In the genomic region with DNA sequence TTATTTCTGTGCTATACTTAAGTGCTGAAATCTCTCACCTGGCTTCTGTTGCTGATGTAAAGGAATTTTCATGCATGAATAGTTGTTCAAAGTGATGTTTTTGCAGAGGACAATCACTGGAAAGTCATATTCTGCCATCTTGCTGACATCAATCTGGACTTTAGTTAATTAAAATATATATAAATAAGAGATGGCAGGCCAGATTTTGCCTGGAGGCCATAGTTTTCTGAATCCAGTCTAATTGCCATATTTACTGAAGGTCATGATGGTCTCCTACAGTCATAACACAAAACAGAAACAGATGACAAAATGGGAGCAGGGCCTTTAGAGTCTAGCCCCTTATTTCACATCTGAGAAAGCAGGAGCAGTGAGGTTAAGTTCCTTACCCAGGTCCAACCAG, we compare ENCODE assay signal across 32 cellular contexts.
"Had no signal": no experiment of that assay in that cellular context is flagged by ENCODE, and none has a peak within 500 bp of the region (broad histone marks: within the 10 kb centered on the region; RNA-seq: fewer than 3 reads in every experiment).

No MANE protein-coding gene starts in this region.

- H3K27me3 ChIP-seq: adrenal gland, body of pancreas, cardiac muscle cell, colonic mucosa, esophagus muscularis mucosa, gastroesophageal sphincter had no signal

- H3K4me3 ChIP-seq: adrenal gland, body of pancreas, cardiac muscle cell, colonic mucosa, esophagus muscularis mucosa, gastroesophageal sphincter had no signal

- H3K4me3 Mint-ChIP-seq: activated CD4-positive, alpha-beta memory T cell treated with anti-CD3 and anti-CD28 coated beads for 36 hours; activated CD4-positive, alpha-beta T cell treated with anti-CD3 and anti-CD28 coated beads for 36 hours; activated CD4-positive, alpha-beta T cell treated with anti-CD3 and anti-CD28 coated beads, Interleukin-2, amount 10 ng/mL, durations not matched to agents 24 days and 14 days; activated CD8-positive, alpha-beta memory T cell treated with anti-CD3 and anti-CD28 coated beads, Interleukin-2, amount 10 ng/mL, durations not matched to agents 7 days and 5 days; activated CD8-positive, alpha-beta T cell treated with anti-CD3 and anti-CD28 coated beads, Interleukin-2, amount 10 ng/mL, durations not matched to agents 7 days and 5 days; activated naive CD4-positive, alpha-beta T cell treated with anti-CD3 and anti-CD28 coated beads for 36 hours; activated naive CD4-positive, alpha-beta T cell treated with anti-CD3 and anti-CD28 coated beads, Interleukin-2, amount 50 U/mL, for 24 hours; activated naive CD8-positive, alpha-beta T cell treated with anti-CD3 and anti-CD28 coated beads for 36 hours; activated naive CD8-positive, alpha-beta T cell treated with anti-CD3 and anti-CD28 coated beads, Interleukin-2, amount 50 U/mL, for 24 hours; activated T-helper 1 cell treated with anti-CD3 and anti-CD28 coated beads, Interleukin-12 subunit alpha, Interleukin-12 subunit beta, Interleukin-2, Interleukin-4 antibody, amounts not matched to agents 30 ng/mL and 10 ng/mL and 1 ng/mL, durations not matched to agents 14 hours and 24 hours and 36 hours; endodermal cell had no signal

- H3K27ac ChIP-seq: adrenal gland, body of pancreas, cardiac muscle cell, colonic mucosa, esophagus muscularis mucosa, gastroesophageal sphincter had no signal

- DNase-seq: activated CD4-positive, alpha-beta memory T cell treated with anti-CD3 and anti-CD28 coated beads for 36 hours; activated CD4-positive, alpha-beta T cell treated with anti-CD3 and anti-CD28 coated beads for 36 hours; activated CD4-positive, alpha-beta T cell treated with anti-CD3 and anti-CD28 coated beads, Interleukin-2, amount 10 ng/mL, durations not matched to agents 24 days and 14 days; activated CD4-positive, CD25-positive, alpha-beta regulatory T cell; activated CD4-positive, CD25-positive, alpha-beta regulatory T cell treated with anti-CD3 and anti-CD28 coated beads, Interleukin-2, amount 50 U/mL, for 72 hours; activated CD8-positive, alpha-beta memory T cell treated with anti-CD3 and anti-CD28 coated beads, Interleukin-2, amount 10 ng/mL, durations not matched to agents 7 days and 5 days; activated CD8-positive, alpha-beta memory T cell treated with anti-CD3 and anti-CD28 coated beads, Interleukin-2, amount 50 U/mL, for 4 hours; activated CD8-positive, alpha-beta T cell treated with anti-CD3 and anti-CD28 coated beads, Interleukin-2, amount 10 ng/mL, durations not matched to agents 7 days and 5 days; activated effector memory CD4-positive, alpha-beta T cell treated with anti-CD3 and anti-CD28 coated beads, Interleukin-2, amount 50 U/mL, for 16 hours; activated naive CD4-positive, alpha-beta T cell treated with anti-CD3 and anti-CD28 coated beads for 36 hours; activated naive CD8-positive, alpha-beta T cell treated with anti-CD3 and anti-CD28 coated beads for 36 hours; activated naive CD8-positive, alpha-beta T cell treated with anti-CD3 and anti-CD28 coated beads, Interleukin-2, amount 50 U/mL, for 24 hours; activated T-cell treated with anti-CD3 and anti-CD28 coated beads, Interleukin-2, amount 50 U/mL, for 1 hour; activated T-cell treated with anti-CD3 and anti-CD28 coated beads, Interleukin-2, amount 50 U/mL, for 48 hours; adrenal gland; amygdala; aorta; body of pancreas; central memory CD4-positive, alpha-beta T cell; cerebellar nuclear complex; colonic mucosa; effector memory CD4-positive, alpha-beta T cell; endodermal cell; erythroblast; foreskin melanocyte; T-helper 2 cell had no signal

- H3K4me1 Mint-ChIP-seq: activated CD4-positive, alpha-beta T cell treated with anti-CD3 and anti-CD28 coated beads for 36 hours; activated CD4-positive, alpha-beta T cell treated with anti-CD3 and anti-CD28 coated beads, Interleukin-2, amount 10 ng/mL, durations not matched to agents 24 days and 14 days; activated CD8-positive, alpha-beta memory T cell treated with anti-CD3 and anti-CD28 coated beads, Interleukin-2, amount 10 ng/mL, durations not matched to agents 7 days and 5 days; activated naive CD4-positive, alpha-beta T cell treated with anti-CD3 and anti-CD28 coated beads, Interleukin-2, amount 50 U/mL, for 24 hours; activated naive CD8-positive, alpha-beta T cell treated with anti-CD3 and anti-CD28 coated beads for 36 hours; activated naive CD8-positive, alpha-beta T cell treated with anti-CD3 and anti-CD28 coated beads, Interleukin-2, amount 50 U/mL, for 24 hours had no signal

- ATAC-seq: activated CD4-positive, alpha-beta T cell treated with anti-CD3 and anti-CD28 coated beads for 36 hours; activated CD8-positive, alpha-beta memory T cell treated with anti-CD3 and anti-CD28 coated beads, Interleukin-2, amount 10 ng/mL, durations not matched to agents 7 days and 5 days; activated CD8-positive, alpha-beta T cell treated with anti-CD3 and anti-CD28 coated beads, Interleukin-2, amount 10 ng/mL, durations not matched to agents 7 days and 5 days; activated naive CD8-positive, alpha-beta T cell treated with anti-CD3 and anti-CD28 coated beads, Interleukin-2, amount 50 U/mL, for 24 hours; body of pancreas; gastroesophageal sphincter had no signal

- H3K9me3 ChIP-seq: adrenal gland, colonic mucosa had no signal

- H3K27me3 Mint-ChIP-seq: activated CD4-positive, alpha-beta memory T cell treated with anti-CD3 and anti-CD28 coated beads for 36 hours; activated CD4-positive, alpha-beta T cell treated with anti-CD3 and anti-CD28 coated beads for 36 hours; activated CD4-positive, alpha-beta T cell treated with anti-CD3 and anti-CD28 coated beads, Interleukin-2, amount 10 ng/mL, durations not matched to agents 24 days and 14 days; activated CD8-positive, alpha-beta memory T cell treated with anti-CD3 and anti-CD28 coated beads, Interleukin-2, amount 10 ng/mL, durations not matched to agents 7 days and 5 days; activated naive CD4-positive, alpha-beta T cell treated with anti-CD3 and anti-CD28 coated beads, Interleukin-2, amount 50 U/mL, for 24 hours; activated naive CD8-positive, alpha-beta T cell treated with anti-CD3 and anti-CD28 coated beads, Interleukin-2, amount 50 U/mL, for 24 hours had no signal

- H3K36me3 Mint-ChIP-seq: activated CD4-positive, alpha-beta memory T cell treated with anti-CD3 and anti-CD28 coated beads for 36 hours; activated CD8-positive, alpha-beta memory T cell treated with anti-CD3 and anti-CD28 coated beads, Interleukin-2, amount 10 ng/mL, durations not matched to agents 7 days and 5 days; activated naive CD4-positive, alpha-beta T cell treated with anti-CD3 and anti-CD28 coated beads, Interleukin-2, amount 50 U/mL, for 24 hours; activated naive CD8-positive, alpha-beta T cell treated with anti-CD3 and anti-CD28 coated beads for 36 hours had no signal

- H3K36me3 ChIP-seq: adrenal gland, cardiac muscle cell, colonic mucosa, esophagus muscularis mucosa, gastroesophageal sphincter had no signal

- H3K27ac Mint-ChIP-seq: activated CD4-positive, alpha-beta memory T cell treated with anti-CD3 and anti-CD28 coated beads for 36 hours; activated CD4-positive, alpha-beta T cell treated with anti-CD3 and anti-CD28 coated beads for 36 hours; activated CD4-positive, alpha-beta T cell treated with anti-CD3 and anti-CD28 coated beads, Interleukin-2, amount 10 ng/mL, durations not matched to agents 24 days and 14 days; activated CD8-positive, alpha-beta memory T cell treated with anti-CD3 and anti-CD28 coated beads, Interleukin-2, amount 10 ng/mL, durations not matched to agents 7 days and 5 days; activated CD8-positive, alpha-beta T cell treated with anti-CD3 and anti-CD28 coated beads, Interleukin-2, amount 10 ng/mL, durations not matched to agents 7 days and 5 days; activated naive CD4-positive, alpha-beta T cell treated with anti-CD3 and anti-CD28 coated beads for 36 hours; activated naive CD4-positive, alpha-beta T cell treated with anti-CD3 and anti-CD28 coated beads, Interleukin-2, amount 50 U/mL, for 24 hours; activated naive CD8-positive, alpha-beta T cell treated with anti-CD3 and anti-CD28 coated beads for 36 hours; activated naive CD8-positive, alpha-beta T cell treated with anti-CD3 and anti-CD28 coated beads, Interleukin-2, amount 50 U/mL, for 24 hours; activated T-helper 1 cell treated with anti-CD3 and anti-CD28 coated beads, Interleukin-12 subunit alpha, Interleukin-12 subunit beta, Interleukin-2, Interleukin-4 antibody, amounts not matched to agents 30 ng/mL and 10 ng/mL and 1 ng/mL, durations not matched to agents 14 hours and 24 hours and 36 hours; activated T-helper 2 cell treated with anti-CD3 and anti-CD28 coated beads, Interferon-gamma antibody, Interleukin-2, Interleukin-4, amounts not matched to agents 10 μg/mL and 5 μg/mL and 100 μg/mL, durations not matched to agents 14 hours and 24 hours and 36 hours; endodermal cell had no signal

- H3K4me1 ChIP-seq: adrenal gland, body of pancreas, colonic mucosa had no signal
